Comparison of ENCODE assay signal across 40 cellular contexts in the genomic region with DNA sequence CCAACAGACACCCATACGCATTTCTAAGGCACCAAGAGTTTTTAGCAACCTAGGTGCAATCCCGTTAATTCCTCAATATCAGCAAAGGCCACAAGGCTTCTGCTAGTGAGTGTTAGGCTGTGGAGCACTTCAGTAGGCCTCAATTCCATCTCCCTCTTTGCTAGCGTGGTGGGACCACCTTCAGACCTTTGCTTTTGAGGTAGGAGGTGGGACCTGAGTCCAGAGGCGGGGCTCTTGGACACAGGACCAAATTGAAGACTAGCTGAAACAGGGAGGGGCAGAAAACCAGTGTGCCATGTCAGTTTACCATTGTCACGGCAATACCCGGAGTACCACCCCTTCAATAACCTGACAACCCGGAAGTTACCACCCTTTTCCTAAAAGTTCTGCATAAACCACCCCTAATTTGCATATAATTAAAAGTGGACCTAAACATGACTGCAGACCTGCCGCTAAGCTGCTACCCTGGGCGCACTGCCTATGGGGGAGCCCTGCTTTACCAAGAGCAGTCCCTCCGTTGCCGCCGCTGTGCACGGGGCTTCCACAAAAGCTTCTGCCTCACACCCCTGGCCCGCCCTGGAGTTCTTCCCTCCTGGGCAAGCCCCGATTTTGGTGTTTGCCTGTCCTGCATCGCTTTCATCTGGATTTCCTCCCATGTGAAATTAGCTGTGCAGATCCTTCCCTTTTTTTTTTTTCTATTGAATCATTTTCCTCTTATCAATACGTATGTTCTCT. TPM values are rescaled to one million over a fixed set of nuclear protein-coding genes. Genes with fewer than 3 reads are reported as not detected.
"Had no signal": no experiment of that assay in that cellular context is flagged by ENCODE, and none has a peak within 500 bp of the region (broad histone marks: within the 10 kb centered on the region; RNA-seq: fewer than 3 reads in every experiment).

No MANE protein-coding gene starts in this region.

- H3K4me3 ChIP-seq: adrenal gland, ascending aorta, body of pancreas, breast epithelium, cardiac muscle cell had no signal

- ATAC-seq: activated naive CD4-positive, alpha-beta T cell treated with anti-CD3 and anti-CD28 coated beads, Interleukin-2, amount 50 U/mL, for 72 hours; activated naive CD8-positive, alpha-beta T cell treated with anti-CD3 and anti-CD28 coated beads, Interleukin-2, amount 50 U/mL, for 24 hours; activated T-cell treated with anti-CD3 and anti-CD28 coated beads, Interleukin-2, amount 50 U/mL, for 4 hours; activated T-cell treated with anti-CD3 and anti-CD28 coated beads, Interleukin-2, amount 50 U/mL, for 72 hours; activated T-helper 17 cell treated with anti-CD3 and anti-CD28 coated beads, Interleukin-2, amount 50 U/mL, for 72 hours; body of pancreas had no signal

- DNase-seq: activated effector memory CD4-positive, alpha-beta T cell treated with anti-CD3 and anti-CD28 coated beads, Interleukin-2, amount 50 U/mL, for 16 hours; activated effector memory CD4-positive, alpha-beta T cell treated with Interleukin-2 at 50 U/mL for 16 hours; activated gamma-delta T cell; activated gamma-delta T cell treated with Interleukin-2 at 50 U/mL for 16 hours; activated naive CD4-positive, alpha-beta T cell; activated naive CD4-positive, alpha-beta T cell treated with anti-CD3 and anti-CD28 coated beads for 36 hours; activated naive CD4-positive, alpha-beta T cell treated with anti-CD3 and anti-CD28 coated beads, Interleukin-2, amount 10 ng/mL, durations not matched to agents 7 days and 5 days; activated naive CD4-positive, alpha-beta T cell treated with anti-CD3 and anti-CD28 coated beads, Interleukin-2, amount 50 U/mL, for 16 hours; activated naive CD4-positive, alpha-beta T cell treated with Interleukin-2 at 50 U/mL for 16 hours; activated naive CD8-positive, alpha-beta T cell treated with anti-CD3 and anti-CD28 coated beads for 36 hours; activated naive CD8-positive, alpha-beta T cell treated with anti-CD3 and anti-CD28 coated beads, Interleukin-2, amount 10 ng/mL, durations not matched to agents 7 days and 5 days; activated naive CD8-positive, alpha-beta T cell treated with anti-CD3 and anti-CD28 coated beads, Interleukin-2, amount 50 U/mL, for 24 hours; activated T-cell treated with anti-CD3 and anti-CD28 coated beads, Interleukin-2, amount 50 U/mL, for 24 hours; activated T-cell treated with anti-CD3 and anti-CD28 coated beads, Interleukin-2, amount 50 U/mL, for 4 hours; activated T-cell treated with anti-CD3 and anti-CD28 coated beads, Interleukin-2, amount 50 U/mL, for 48 hours; activated T-cell treated with anti-CD3 and anti-CD28 coated beads, Interleukin-2, amount 50 U/mL, for 72 hours; adrenal gland; amniotic stem cell; amygdala; anterior cingulate cortex; aorta; body of pancreas; brain microvascular endothelial cell; caudate nucleus; central memory CD4-positive, alpha-beta T cell; cerebellar nuclear complex had no signal

- H3K36me3 ChIP-seq: adrenal gland, ascending aorta, brain microvascular endothelial cell, breast epithelium, cardiac muscle cell had no signal

- H3K27me3 ChIP-seq: ascending aorta, body of pancreas, brain microvascular endothelial cell had no signal

- H3K27ac ChIP-seq: adrenal gland, ascending aorta, body of pancreas, brain microvascular endothelial cell, breast epithelium, cardiac muscle cell had no signal

- H3K4me1 Mint-ChIP-seq: activated naive CD4-positive, alpha-beta T cell treated with anti-CD3 and anti-CD28 coated beads, Interleukin-2, amount 10 ng/mL, durations not matched to agents 7 days and 5 days; activated naive CD4-positive, alpha-beta T cell treated with anti-CD3 and anti-CD28 coated beads, Interleukin-2, amount 50 U/mL, for 24 hours; activated naive CD8-positive, alpha-beta T cell treated with anti-CD3 and anti-CD28 coated beads for 36 hours; activated naive CD8-positive, alpha-beta T cell treated with anti-CD3 and anti-CD28 coated beads, Interleukin-2, amount 10 ng/mL, durations not matched to agents 7 days and 5 days; activated naive CD8-positive, alpha-beta T cell treated with anti-CD3 and anti-CD28 coated beads, Interleukin-2, amount 50 U/mL, for 24 hours; activated T-helper 17 cell treated with anti-CD3 and anti-CD28 coated beads, Interleukin-2, amount 50 U/mL, for 72 hours had no signal

- H3K9me3 Mint-ChIP-seq: activated naive CD4-positive, alpha-beta T cell treated with anti-CD3 and anti-CD28 coated beads for 36 hours; activated naive CD4-positive, alpha-beta T cell treated with anti-CD3 and anti-CD28 coated beads, Interleukin-2, amount 10 ng/mL, durations not matched to agents 7 days and 5 days; activated naive CD4-positive, alpha-beta T cell treated with anti-CD3 and anti-CD28 coated beads, Interleukin-2, amount 50 U/mL, for 24 hours; activated naive CD4-positive, alpha-beta T cell treated with anti-CD3 and anti-CD28 coated beads, Interleukin-2, amount 50 U/mL, for 72 hours; activated naive CD8-positive, alpha-beta T cell treated with anti-CD3 and anti-CD28 coated beads for 36 hours; activated naive CD8-positive, alpha-beta T cell treated with anti-CD3 and anti-CD28 coated beads, Interleukin-2, amount 10 ng/mL, durations not matched to agents 7 days and 5 days; activated naive CD8-positive, alpha-beta T cell treated with anti-CD3 and anti-CD28 coated beads, Interleukin-2, amount 50 U/mL, for 24 hours; activated T-cell treated with anti-CD3 and anti-CD28 coated beads, Interleukin-2, amount 50 U/mL, for 24 hours; activated T-cell treated with anti-CD3 and anti-CD28 coated beads, Interleukin-2, amount 50 U/mL, for 4 hours; activated T-cell treated with anti-CD3 and anti-CD28 coated beads, Interleukin-2, amount 50 U/mL, for 72 hours; activated T-helper 1 cell treated with anti-CD3 and anti-CD28 coated beads, Interleukin-12 subunit alpha, Interleukin-12 subunit beta, Interleukin-2, Interleukin-4 antibody, amounts not matched to agents 30 ng/mL and 10 ng/mL and 1 ng/mL, durations not matched to agents 14 hours and 24 hours and 36 hours; activated T-helper 17 cell treated with anti-CD3 and anti-CD28 coated beads, Interleukin-2, amount 50 U/mL, for 72 hours; central memory CD8-positive, alpha-beta T cell had no signal

- H3K36me3 Mint-ChIP-seq: activated naive CD4-positive, alpha-beta T cell treated with anti-CD3 and anti-CD28 coated beads, Interleukin-2, amount 10 ng/mL, durations not matched to agents 7 days and 5 days; activated naive CD4-positive, alpha-beta T cell treated with anti-CD3 and anti-CD28 coated beads, Interleukin-2, amount 50 U/mL, for 24 hours; activated naive CD4-positive, alpha-beta T cell treated with anti-CD3 and anti-CD28 coated beads, Interleukin-2, amount 50 U/mL, for 72 hours; activated naive CD8-positive, alpha-beta T cell; activated naive CD8-positive, alpha-beta T cell treated with anti-CD3 and anti-CD28 coated beads for 36 hours; activated naive CD8-positive, alpha-beta T cell treated with anti-CD3 and anti-CD28 coated beads, Interleukin-2, amount 10 ng/mL, durations not matched to agents 7 days and 5 days; brain had no signal

- H3K27ac Mint-ChIP-seq: activated naive CD4-positive, alpha-beta T cell treated with anti-CD3 and anti-CD28 coated beads for 36 hours; activated naive CD4-positive, alpha-beta T cell treated with anti-CD3 and anti-CD28 coated beads, Interleukin-2, amount 10 ng/mL, durations not matched to agents 7 days and 5 days; activated naive CD4-positive, alpha-beta T cell treated with anti-CD3 and anti-CD28 coated beads, Interleukin-2, amount 50 U/mL, for 24 hours; activated naive CD4-positive, alpha-beta T cell treated with anti-CD3 and anti-CD28 coated beads, Interleukin-2, amount 50 U/mL, for 72 hours; activated naive CD8-positive, alpha-beta T cell; activated naive CD8-positive, alpha-beta T cell treated with anti-CD3 and anti-CD28 coated beads for 36 hours; activated naive CD8-positive, alpha-beta T cell treated with anti-CD3 and anti-CD28 coated beads, Interleukin-2, amount 10 ng/mL, durations not matched to agents 7 days and 5 days; activated naive CD8-positive, alpha-beta T cell treated with anti-CD3 and anti-CD28 coated beads, Interleukin-2, amount 50 U/mL, for 24 hours; activated T-cell treated with anti-CD3 and anti-CD28 coated beads, Interleukin-2, amount 50 U/mL, for 24 hours; activated T-cell treated with anti-CD3 and anti-CD28 coated beads, Interleukin-2, amount 50 U/mL, for 72 hours; activated T-helper 1 cell treated with anti-CD3 and anti-CD28 coated beads, Interleukin-12 subunit alpha, Interleukin-12 subunit beta, Interleukin-2, Interleukin-4 antibody, amounts not matched to agents 30 ng/mL and 10 ng/mL and 1 ng/mL, durations not matched to agents 14 hours and 24 hours and 36 hours; activated T-helper 17 cell treated with anti-CD3 and anti-CD28 coated beads, Interleukin-2, amount 50 U/mL, for 72 hours; brain had no signal

- H3K4me3 Mint-ChIP-seq: activated naive CD4-positive, alpha-beta T cell treated with anti-CD3 and anti-CD28 coated beads for 36 hours; activated naive CD4-positive, alpha-beta T cell treated with anti-CD3 and anti-CD28 coated beads, Interleukin-2, amount 10 ng/mL, durations not matched to agents 7 days and 5 days; activated naive CD4-positive, alpha-beta T cell treated with anti-CD3 and anti-CD28 coated beads, Interleukin-2, amount 50 U/mL, for 24 hours; activated naive CD8-positive, alpha-beta T cell; activated naive CD8-positive, alpha-beta T cell treated with anti-CD3 and anti-CD28 coated beads for 36 hours; activated naive CD8-positive, alpha-beta T cell treated with anti-CD3 and anti-CD28 coated beads, Interleukin-2, amount 10 ng/mL, durations not matched to agents 7 days and 5 days; activated naive CD8-positive, alpha-beta T cell treated with anti-CD3 and anti-CD28 coated beads, Interleukin-2, amount 50 U/mL, for 24 hours; activated T-cell treated with anti-CD3 and anti-CD28 coated beads, Interleukin-2, amount 50 U/mL, for 24 hours; activated T-cell treated with anti-CD3 and anti-CD28 coated beads, Interleukin-2, amount 50 U/mL, for 4 hours; activated T-cell treated with anti-CD3 and anti-CD28 coated beads, Interleukin-2, amount 50 U/mL, for 72 hours; activated T-helper 1 cell treated with anti-CD3 and anti-CD28 coated beads, Interleukin-12 subunit alpha, Interleukin-12 subunit beta, Interleukin-2, Interleukin-4 antibody, amounts not matched to agents 30 ng/mL and 10 ng/mL and 1 ng/mL, durations not matched to agents 14 hours and 24 hours and 36 hours; activated T-helper 17 cell treated with anti-CD3 and anti-CD28 coated beads, Interleukin-2, amount 50 U/mL, for 72 hours; brain; central memory CD8-positive, alpha-beta T cell had no signal

- FAIRE-seq: astrocyte, bronchial epithelial cell, colon had no signal

- H3K4me1 ChIP-seq: adrenal gland, ascending aorta, body of pancreas, breast epithelium had no signal

- H3K9me3 ChIP-seq: adrenal gland, ascending aorta, body of pancreas, breast epithelium had no signal

RNA-seq across cellular contexts. Expression of a gene that starts 41.1 kb away (rescaled TPM):
- total RNA-seq: activated naive CD4-positive, alpha-beta T cell treated with anti-CD3 and anti-CD28 coated beads for 36 hours; activated naive CD4-positive, alpha-beta T cell treated with anti-CD3 and anti-CD28 coated beads, Interleukin-2, amount 50 U/mL, for 72 hours; activated naive CD8-positive, alpha-beta T cell treated with anti-CD3 and anti-CD28 coated beads for 36 hours; activated naive CD8-positive, alpha-beta T cell treated with anti-CD3 and anti-CD28 coated beads, Interleukin-2, amount 10 ng/mL, durations not matched to agents 7 days and 5 days; activated T-cell treated with anti-CD3 and anti-CD28 coated beads, Interleukin-2, amount 50 U/mL, for 4 hours; activated T-cell treated with anti-CD3 and anti-CD28 coated beads, Interleukin-2, amount 50 U/mL, for 72 hours; activated T-helper 1 cell treated with anti-CD3 and anti-CD28 coated beads, Interleukin-12 subunit alpha, Interleukin-12 subunit beta, Interleukin-2, Interleukin-4 antibody, amounts not matched to agents 30 ng/mL and 10 ng/mL and 1 ng/mL, durations not matched to agents 14 hours and 24 hours and 36 hours; activated T-helper 17 cell treated with anti-CD3 and anti-CD28 coated beads, Interleukin-2, amount 50 U/mL, for 72 hours; aorta; ascending aorta; astrocyte; body of pancreas; bronchial epithelial cell; cardiac muscle cell; cardiac septum had no signal
- polyA plus RNA-seq: aorta, cardiac muscle cell had no signal
